In the genomic region with DNA sequence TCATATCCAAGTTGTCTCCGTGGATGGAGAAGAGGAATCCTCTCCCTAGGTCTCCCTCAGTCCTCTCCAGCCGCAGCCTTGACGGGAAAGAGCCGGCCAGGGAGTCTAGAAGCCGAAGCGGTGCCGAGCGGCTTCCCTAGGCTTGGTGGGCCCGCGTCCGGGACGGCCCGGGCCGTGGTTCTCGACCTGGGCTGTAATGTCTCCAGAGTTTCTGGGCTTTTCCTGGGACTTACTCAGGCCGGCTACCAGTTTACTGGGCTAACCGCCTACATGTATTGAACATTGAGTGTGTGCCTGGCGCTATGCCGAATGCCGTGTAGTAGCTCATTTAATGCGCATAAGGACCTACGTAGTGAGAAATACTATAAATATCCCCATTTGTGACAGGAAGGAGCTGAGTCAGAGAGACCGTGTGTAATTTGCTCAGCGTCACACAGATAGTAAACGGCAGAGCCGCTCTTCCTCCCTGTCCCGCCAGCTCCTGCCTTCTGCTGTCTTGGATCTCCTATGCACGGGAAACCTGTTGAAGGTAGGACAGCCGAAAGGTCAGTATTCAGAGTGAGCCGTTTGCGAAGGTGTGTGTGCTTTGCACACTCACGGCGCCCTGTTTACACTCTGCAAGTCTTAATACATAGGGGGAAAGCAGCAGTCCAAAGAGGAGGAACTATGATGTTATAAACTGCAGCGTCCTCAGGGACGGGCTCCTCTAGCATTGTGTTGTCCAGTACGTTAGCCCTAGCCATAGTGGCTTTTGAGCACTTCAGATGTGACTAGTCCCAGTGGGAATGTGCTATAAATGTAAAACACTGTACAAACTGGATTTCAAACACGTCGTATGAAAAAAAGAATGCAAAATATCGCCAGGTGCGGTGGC, we compare ENCODE assay signal across 8 cellular contexts. TPM values are rescaled to one million over a fixed set of nuclear protein-coding genes. Genes with fewer than 3 reads are reported as not detected.
DNase-seq lines count a peak whose midpoint lies in the region; ATAC-seq and TF ChIP-seq lines count a peak whose summit lies in the region.

No MANE protein-coding gene starts in this region.

- H3K4me3 ChIP-seq in H7 (ENCODE audit: insufficient read depth, low read depth, low read length) (peak overlapping the region; percentile 70), SK-N-MC (peak overlapping the region; percentile 100), adrenal gland (peak overlapping the region in 3 of 4 donors; percentile 54 to 58 (median 56)), left ventricle myocardium inferior (peak overlapping the region; percentile 77), aorta (ENCODE audit: low read length in 2 of 2) (peak overlapping the region; percentile 29 to 77)

- DNase-seq in GF-D8 (lab: John Stamatoyannopoulos, UW) (peak; percentile 3), H7 (peak; percentile 63), LoVo (ENCODE audit: low spot score) (peak; percentile 76), SK-N-MC (ENCODE audit: low read depth, low spot score) (peak; percentile 34), adrenal gland (peak; percentile 67 to 91 (median 80)), left ventricle myocardium inferior (peak; percentile 52), pulmonary artery endothelial cell (ENCODE audit: low read depth, low spot score) (peak; percentile 67), aorta (peak; percentile 80 to 93)

- TF ChIP-seq CTCF in adrenal gland (IDR thresholded peaks at IDR 0.05) (no peak), left ventricle myocardium inferior (IDR thresholded peaks at IDR 0.05; ENCODE audit: borderline replicate concordance) (no peak)

- TF ChIP-seq POLR2A in adrenal gland (IDR thresholded peaks at IDR 0.05) = peak; percentile 3 to 19

- peaks cover 1% of the 10 kb centered on the region; the same call in 1 of the 2 replicates for H3K36me3 ChIP-seq in H7 (replicated peaks; ENCODE audit: control insufficient read depth, insufficient read depth, low read length)
- peaks cover 20% of the 10 kb centered on the region for H3K36me3 ChIP-seq in SK-N-MC (ENCODE audit: insufficient read depth, low read length)
- H3K36me3 ChIP-seq in adrenal gland (replicated peaks in 1 of 2) = no peaks in the 10 kb centered on the region
- H3K36me3 ChIP-seq in left ventricle myocardium inferior = no peaks in the 10 kb centered on the region
- no peaks in the 10 kb centered on the region for H3K36me3 ChIP-seq in aorta (ENCODE audit: control insufficient read depth in 1 of 2, insufficient read depth in 2 of 2, low read length in 1 of 2)

- H3K27me3 ChIP-seq in H7 (ENCODE audit: control insufficient read depth, insufficient read depth, low read length) = no peaks in the 10 kb centered on the region
- no peaks in the 10 kb centered on the region for H3K27me3 ChIP-seq in adrenal gland
- H3K27me3 ChIP-seq in left ventricle myocardium inferior (ENCODE audit: low read depth) = no peaks in the 10 kb centered on the region
- H3K27me3 ChIP-seq in aorta (ENCODE audit: control insufficient read depth in 1 of 2, insufficient read depth in 2 of 2, low read length in 1 of 2) = no peaks in the 10 kb centered on the region

- H3K9ac ChIP-seq in SK-N-MC (ENCODE audit: insufficient read length) = peak overlapping the region; percentile 74

- H3K27ac ChIP-seq in SK-N-MC = peak overlapping the region; percentile 83
- H3K27ac ChIP-seq in adrenal gland = peak overlapping the region; percentile 90 to 98 (median 93)
- H3K27ac ChIP-seq in left ventricle myocardium inferior (replicated peaks) = peak overlapping the region; percentile 88
- peak overlapping the region; percentile 23 to 94 for H3K27ac ChIP-seq in aorta (ENCODE audit: low read depth in 1 of 2, low read length in 2 of 2)

- ATAC-seq in aorta (ENCODE audit: low FRiP score) = peak; percentile 81

- H3K9me3 ChIP-seq in SK-N-MC (ENCODE audit: low read depth, low read length) (no peaks in the 10 kb centered on the region), adrenal gland (replicated peaks in 1 of 3) (no peaks in the 10 kb centered on the region), left ventricle myocardium inferior (replicated peaks) (no peaks in the 10 kb centered on the region), aorta (ENCODE audit: control insufficient read depth, low read length) (no peaks in the 10 kb centered on the region)

- peaks cover 0 to 19% of the 10 kb centered on the region in 2 donors for H3K4me1 ChIP-seq in adrenal gland (replicated peaks in 1 of 2)
- H3K4me1 ChIP-seq in left ventricle myocardium inferior = peaks cover 19% of the 10 kb centered on the region
- no peaks in the 10 kb centered on the region for H3K4me1 ChIP-seq in aorta (ENCODE audit: control insufficient read depth in 1 of 2, insufficient read depth in 2 of 2, low read length in 2 of 2)

- 6 to 15% (median 8%) methylated on average over 25 to 40 of the region's 40 CpGs for WGBS in adrenal gland, 4 donors
- 4 to 6% methylated on average over 40 of the region's 40 CpGs for WGBS in aorta, 2 donors

- intact Hi-C loops in adrenal gland (cut with DNase I) = no loop called here
- intact Hi-C loops in left ventricle myocardium inferior (cut with micrococcal nuclease) = no loop called here
- intact Hi-C loops in aorta (cut with DNase I) = loop anchor here (2.0 to 5.0 kb wide), 2 partner anchors 47 kb away; a partner anchor contains a TSS

RNA-seq across cellular contexts. Expression of a gene that starts 0.7 kb away (rescaled TPM):
- 153 and 166 TPM in 2 replicates for total RNA-seq in H7 (2014; rRNA removed; shearing (Covaris generic))
- total RNA-seq in adrenal gland = 1 to 10 TPM in 7 of 8 donors, under 1 TPM in 1; 0.97 to 5.4 (median 3.8) TPM
- 10 to 100 TPM in 2 of 3 donors, 1 to 10 TPM in 1; 4.3 to 27.5 (median 13.4) TPM for polyA plus RNA-seq in adrenal gland
- total RNA-seq in left ventricle myocardium inferior = 1.0 TPM
- 24.5 and 58.3 TPM in 2 replicates for total RNA-seq in pulmonary artery endothelial cell
- 1 to 10 TPM; 2.2 to 3.6 TPM for total RNA-seq in aorta
- 1 to 10 TPM; 1.6 to 4.3 TPM for polyA plus RNA-seq in aorta

RNA-seq across cellular contexts. Expression of a gene that starts 14.4 kb away (rescaled TPM):
- total RNA-seq in H7 (2014; rRNA removed; shearing (Covaris generic)) = 12.2 and 14.7 TPM in 2 replicates
- 10 to 100 TPM in 1 of 8 donors, 1 to 10 TPM in 7; 1.1 to 11.0 (median 5.1) TPM for total RNA-seq in adrenal gland
- 10 to 100 TPM in 1 of 3 donors, 1 to 10 TPM in 2; 2.7 to 12.2 (median 4.3) TPM for polyA plus RNA-seq in adrenal gland
- total RNA-seq in left ventricle myocardium inferior = 6.7 TPM
- 3.4 and 5.5 TPM in 2 replicates for total RNA-seq in pulmonary artery endothelial cell
- total RNA-seq in aorta = 10 to 100 TPM in 1 of 2 donors, 1 to 10 TPM in 1; 6.3 to 15.7 TPM
- 1 to 10 TPM in 1 of 2 donors, under 1 TPM in 1; 0.13 to 3.0 TPM for polyA plus RNA-seq in aorta

RNA-seq across cellular contexts. Expression of a gene that starts 22.9 kb away (rescaled TPM):
- total RNA-seq in H7 (2014; rRNA removed; shearing (Covaris generic)) = 69.9 and 117 TPM in 2 replicates
- total RNA-seq in adrenal gland (10 to 100 TPM in 7 of 8 donors, 1 to 10 TPM in 1; 6.3 to 65.5 (median 31.7) TPM), left ventricle myocardium inferior (329 TPM), pulmonary artery endothelial cell (22.0 and 53.9 TPM in 2 replicates), aorta (10 to 100 TPM; 22.1 to 27.1 TPM)
- polyA plus RNA-seq in adrenal gland (10 to 100 TPM; 18.5 to 61.2 (median 18.7) TPM), aorta (10 to 100 TPM; 15.4 to 30.4 TPM)

RNA-seq across cellular contexts. Expression of a gene that starts 28.2 kb away (rescaled TPM):
- 41.8 and 48.4 TPM in 2 replicates for total RNA-seq in H7 (2014; rRNA removed; shearing (Covaris generic))
- total RNA-seq in adrenal gland = 10 to 100 TPM; 44.5 to 73.0 (median 58.3) TPM
- polyA plus RNA-seq in adrenal gland = 10 to 100 TPM in 2 of 3 donors, 1 to 10 TPM in 1; 9.2 to 44.1 (median 12.6) TPM
- 38.2 TPM for total RNA-seq in left ventricle myocardium inferior
- 56.6 and 57.6 TPM in 2 replicates for total RNA-seq in pulmonary artery endothelial cell
- 10 to 100 TPM; 33.5 to 38.7 TPM for total RNA-seq in aorta
- 10 to 100 TPM; 21.8 to 37.7 TPM for polyA plus RNA-seq in aorta

RNA-seq across cellular contexts. Expression of a gene that starts 45.4 kb away (rescaled TPM):
- total RNA-seq in H7 (2014; rRNA removed; shearing (Covaris generic)) = 86.6 and 97.0 TPM in 2 replicates
- 100 to 1,000 TPM in 7 of 8 donors, 10 to 100 TPM in 1; 93.1 to 228 (median 138) TPM for total RNA-seq in adrenal gland
- 100 to 1,000 TPM in 1 of 3 donors, 10 to 100 TPM in 2; 27.8 to 137 (median 29.9) TPM for polyA plus RNA-seq in adrenal gland
- 71.3 TPM for total RNA-seq in left ventricle myocardium inferior
- 162 and 190 TPM in 2 replicates for total RNA-seq in pulmonary artery endothelial cell
- total RNA-seq in aorta = 100 to 1,000 TPM; 100 to 135 TPM
- 10 to 100 TPM; 27.7 to 27.8 TPM for polyA plus RNA-seq in aorta

Comparison
In these comparisons a context has a peak if more than half of its experiments do, and no peak if none do; other contexts are left out.
1. Peak in every context shown above with its lines: DNase-seq, ATAC-seq, H3K4me3 ChIP-seq and H3K27ac ChIP-seq.
2. DNase-seq: peak in every context shown above with its lines; median percentile 86 in aorta; 80 in adrenal gland; 76 in LoVo; 67 in pulmonary artery endothelial cell; 63 in H7; 52 in left ventricle myocardium inferior; 34 in SK-N-MC; 3 in GF-D8.
3. intact Hi-C loops: an anchor here in aorta (2.0 to 5.0 kb wide); none called in adrenal gland and left ventricle myocardium inferior.